Comparison of ENCODE assay signal across 28 cellular contexts in genomic region chr4:176584031-176584430, GRCh38.
DNase-seq lines count a peak whose midpoint lies in the region; ATAC-seq and TF ChIP-seq lines count a peak whose summit lies in the region.
"Had no signal": no experiment of that assay in that cellular context is flagged by ENCODE, and none has a peak within 500 bp of the region (broad histone marks: within the 10 kb centered on the region; RNA-seq: fewer than 3 reads in every experiment).

No MANE protein-coding gene starts in this region.

- no peak overlapping the region for H3K4me3 Mint-ChIP-seq in activated T-cell treated with anti-CD3 and anti-CD28 coated beads, Interleukin-2, amount 50 U/mL, for 24 hours
- no peak overlapping the region for H3K4me3 Mint-ChIP-seq in CD4-positive, alpha-beta T cell
- H3K4me3 Mint-ChIP-seq: activated CD4-positive, alpha-beta memory T cell treated with anti-CD3 and anti-CD28 coated beads, Interleukin-2, amount 10 ng/mL, durations not matched to agents 7 days and 5 days; dendritic cell treated with granulocyte-macrophage colony-stimulating factor and Interleukin-4, amounts not matched to agents 40 ng/mL and 50 ng/mL, for 4 days; IgD-negative memory B cell; naive thymus-derived CD4-positive, alpha-beta T cell had no signal

- TF ChIP-seq CTCF in CD4-positive, alpha-beta T cell (IDR thresholded peaks at IDR 0.05): no peak
- TF ChIP-seq CTCF in breast epithelium (IDR thresholded peaks at IDR 0.05): no peak

- no peaks in the 10 kb centered on the region for H3K36me3 Mint-ChIP-seq in activated T-cell treated with anti-CD3 and anti-CD28 coated beads, Interleukin-2, amount 50 U/mL, for 24 hours (ENCODE audit: low read depth)
- no peaks in the 10 kb centered on the region for H3K36me3 Mint-ChIP-seq in CD4-positive, alpha-beta T cell (ENCODE audit: low read depth)
- H3K36me3 Mint-ChIP-seq: activated naive CD4-positive, alpha-beta T cell treated with anti-CD3 and anti-CD28 coated beads, Interleukin-2, amount 50 U/mL, for 72 hours; IgD-negative memory B cell; naive thymus-derived CD4-positive, alpha-beta T cell had no signal

- CTCF ChIA-PET in CD4-positive, alpha-beta T cell (lab: Charles Lee): no interaction called here

- H3K27me3 Mint-ChIP-seq in activated T-cell treated with anti-CD3 and anti-CD28 coated beads, Interleukin-2, amount 50 U/mL, for 24 hours: no peaks in the 10 kb centered on the region
- no peaks in the 10 kb centered on the region for H3K27me3 Mint-ChIP-seq in CD4-positive, alpha-beta T cell
- H3K27me3 Mint-ChIP-seq: activated CD4-positive, alpha-beta memory T cell treated with anti-CD3 and anti-CD28 coated beads, Interleukin-2, amount 10 ng/mL, durations not matched to agents 7 days and 5 days; dendritic cell treated with granulocyte-macrophage colony-stimulating factor and Interleukin-4, amounts not matched to agents 40 ng/mL and 50 ng/mL, for 4 days; IgD-negative memory B cell; naive thymus-derived CD4-positive, alpha-beta T cell had no signal

- no peak overlapping the region for H3K27ac ChIP-seq in CD4-positive, alpha-beta T cell (ENCODE audit: low read depth, low read length)
- H3K27ac ChIP-seq in breast epithelium: no peak overlapping the region
- H3K27ac ChIP-seq: esophagus squamous epithelium, SJSA1, stomach, thyroid gland had no signal

- POLR2A ChIA-PET in CD4-positive, alpha-beta T cell (lab: Charles Lee): no interaction called here

- DNase-seq in AG08395 (ENCODE audit: low spot score): peak; percentile 25
- peak; percentile 29 for DNase-seq in HT1080 (ENCODE audit: low read depth)
- peak; percentile 32 for DNase-seq in amniotic epithelial cell (ENCODE audit: low read depth)
- peak; percentile 2 for DNase-seq in hepatic stellate cell (ENCODE audit: low spot score)
- DNase-seq in activated T-cell treated with anti-CD3 and anti-CD28 coated beads, Interleukin-2, amount 50 U/mL, for 24 hours: no peak
- DNase-seq in CD4-positive, alpha-beta T cell: no peak
- no peak for DNase-seq in breast epithelium (ENCODE audit: low spot score in 2 of 2)
- DNase-seq: activated CD4-positive, alpha-beta memory T cell treated with anti-CD3 and anti-CD28 coated beads, Interleukin-2, amount 10 ng/mL, durations not matched to agents 7 days and 5 days; activated CD4-positive, CD25-positive, alpha-beta regulatory T cell treated with anti-CD3 and anti-CD28 coated beads, Interleukin-2, amount 50 U/mL, for 72 hours; activated CD8-positive, alpha-beta memory T cell treated with anti-CD3 and anti-CD28 coated beads, Interleukin-2, amount 50 U/mL, for 48 hours; anterior cingulate cortex; BE2C; central memory CD4-positive, alpha-beta T cell; esophagus squamous epithelium; left ventricle myocardium superior; naive thymus-derived CD4-positive, alpha-beta T cell; NCI-H1436 treated with DMSO at 0.1 percent for 48 hours; NCI-H748 treated with DMSO at 0.1 percent for 48 hours; small intestine; stimulated activated CD4-positive, alpha-beta T cell treated with anti-CD3 and anti-CD28 coated beads, Interleukin-1b, Interleukin-23, amount 100 ng/mL, for 48 hours; stomach; thyroid gland had no signal

- H3K36me3 ChIP-seq in breast epithelium: peaks cover 3% of the 10 kb centered on the region
- H3K36me3 ChIP-seq: BE2C, esophagus squamous epithelium, SJSA1, stomach, thyroid gland had no signal

- no peak overlapping the region for H3K4me3 ChIP-seq in breast epithelium
- H3K4me3 ChIP-seq: esophagus squamous epithelium, SJSA1, stomach, thyroid gland had no signal

- H3K9me3 ChIP-seq in CD4-positive, alpha-beta T cell (ENCODE audit: control insufficient read depth, low read length): no peaks in the 10 kb centered on the region
- H3K9me3 ChIP-seq in breast epithelium: no peaks in the 10 kb centered on the region
- H3K9me3 ChIP-seq: BE2C, esophagus squamous epithelium, SJSA1, thyroid gland had no signal

- no peak overlapping the region for H3K27ac Mint-ChIP-seq in activated T-cell treated with anti-CD3 and anti-CD28 coated beads, Interleukin-2, amount 50 U/mL, for 24 hours
- H3K27ac Mint-ChIP-seq in CD4-positive, alpha-beta T cell: no peak overlapping the region
- H3K27ac Mint-ChIP-seq: activated CD4-positive, alpha-beta memory T cell treated with anti-CD3 and anti-CD28 coated beads, Interleukin-2, amount 10 ng/mL, durations not matched to agents 7 days and 5 days; activated naive CD4-positive, alpha-beta T cell treated with anti-CD3 and anti-CD28 coated beads, Interleukin-2, amount 50 U/mL, for 72 hours; activated T-helper 2 cell treated with anti-CD3 and anti-CD28 coated beads, Interferon-gamma antibody, Interleukin-2, Interleukin-4, amounts not matched to agents 10 μg/mL and 5 μg/mL and 100 μg/mL, durations not matched to agents 14 hours and 24 hours and 36 hours; dendritic cell treated with granulocyte-macrophage colony-stimulating factor and Interleukin-4, amounts not matched to agents 40 ng/mL and 50 ng/mL, for 4 days; IgD-negative memory B cell; naive thymus-derived CD4-positive, alpha-beta T cell had no signal

- no peak for TF ChIP-seq POLR2A in breast epithelium (IDR thresholded peaks at IDR 0.05)

- H3K4me1 Mint-ChIP-seq in activated T-cell treated with anti-CD3 and anti-CD28 coated beads, Interleukin-2, amount 50 U/mL, for 24 hours (ENCODE audit: low read depth): no peaks in the 10 kb centered on the region
- no peaks in the 10 kb centered on the region for H3K4me1 Mint-ChIP-seq in CD4-positive, alpha-beta T cell (ENCODE audit: low read depth)
- H3K4me1 Mint-ChIP-seq: activated CD4-positive, alpha-beta memory T cell treated with anti-CD3 and anti-CD28 coated beads, Interleukin-2, amount 10 ng/mL, durations not matched to agents 7 days and 5 days; IgD-negative memory B cell; naive thymus-derived CD4-positive, alpha-beta T cell had no signal

- H3K27me3 ChIP-seq in CD4-positive, alpha-beta T cell (ENCODE audit: control insufficient read depth, insufficient read depth, low read length): no peaks in the 10 kb centered on the region
- no peaks in the 10 kb centered on the region for H3K27me3 ChIP-seq in breast epithelium
- H3K27me3 ChIP-seq: BE2C, esophagus squamous epithelium, SJSA1, stomach, thyroid gland had no signal

- no peaks in the 10 kb centered on the region for H3K4me1 ChIP-seq in breast epithelium
- H3K4me1 ChIP-seq: BE2C, esophagus squamous epithelium, SJSA1, stomach had no signal

- intact Hi-C loops in CD4-positive, alpha-beta T cell (cut with DNase I, micrococcal nuclease): no loop called here
- intact Hi-C loops in breast epithelium (cut with DNase I; ENCODE audit: low total_unique reads): no loop called here

- no peak for ATAC-seq in CD4-positive, alpha-beta T cell (ENCODE audit: poor library complexity)
- ATAC-seq in GM21447 (IDR thresholded peaks at IDR 0.05; ENCODE audit: unreplicated experiment): no peak
- ATAC-seq: activated naive CD4-positive, alpha-beta T cell treated with anti-CD3 and anti-CD28 coated beads, Interleukin-2, amount 50 U/mL, for 72 hours; left ventricle myocardium superior; naive thymus-derived CD4-positive, alpha-beta T cell had no signal

- H3K9me3 Mint-ChIP-seq in activated T-cell treated with anti-CD3 and anti-CD28 coated beads, Interleukin-2, amount 50 U/mL, for 24 hours: no peaks in the 10 kb centered on the region
- peaks cover 5% of the 10 kb centered on the region for H3K9me3 Mint-ChIP-seq in CD4-positive, alpha-beta T cell
- H3K9me3 Mint-ChIP-seq: activated T-helper 2 cell treated with anti-CD3 and anti-CD28 coated beads, Interferon-gamma antibody, Interleukin-2, Interleukin-4, amounts not matched to agents 10 μg/mL and 5 μg/mL and 100 μg/mL, durations not matched to agents 14 hours and 24 hours and 36 hours had no signal

Comparison
In these comparisons a context has a peak if more than half of its experiments do, and no peak if none do; other contexts are left out.
1. DNase-seq: peak in AG08395 (single experiment), HT1080 (single experiment), amniotic epithelial cell (single experiment) and hepatic stellate cell (single experiment); none in activated T-cell treated with anti-CD3 and anti-CD28 coated beads, Interleukin-2, amount 50 U/mL, for 24 hours (single experiment), CD4-positive, alpha-beta T cell (0 of 10) and breast epithelium (0 of 2).